Comparison of ENCODE assay signal across 18 cellular contexts in genomic region chr1:109534307-109534858, GRCh38. TPM values are rescaled to one million over a fixed set of nuclear protein-coding genes. Genes with fewer than 3 reads are reported as not detected.
DNase-seq lines count a peak whose midpoint lies in the region; ATAC-seq, FAIRE-seq and TF ChIP-seq lines count a peak whose summit lies in the region.
"Had no signal": no experiment of that assay in that cellular context is flagged by ENCODE, and none has a peak within 500 bp of the region (broad histone marks: within the 10 kb centered on the region; RNA-seq: fewer than 3 reads in every experiment).

No MANE protein-coding gene starts in this region.

- DNase-seq in heart left ventricle (no peak), left ventricle myocardium superior (no peak), MV-4-11 (lab: John Stamatoyannopoulos, UW) (peak; percentile 10), K562 (ENCODE audit: extremely low read depth in 1 of 4, low spot score in 3 of 4) (no peak), HAP-1 (ENCODE audit: low spot score in 2 of 2) (no peak), LoVo (ENCODE audit: low spot score) (no peak)
- DNase-seq: BE2C; CD8-positive, alpha-beta T cell; COR-L47; DMS153; GM23248 had no signal

- H3K79me2 ChIP-seq in K562 (ENCODE audit: control insufficient read depth, insufficient read depth, low read length): no peaks in the 10 kb centered on the region

- no peaks in the 10 kb centered on the region for H3K36me3 ChIP-seq in heart left ventricle
- no peaks in the 10 kb centered on the region for H3K36me3 ChIP-seq in K562 (ENCODE audit: control insufficient read depth, insufficient read depth, low read length)
- no peaks in the 10 kb centered on the region for H3K36me3 ChIP-seq in skeletal muscle tissue (ENCODE audit: control insufficient read depth in 3 of 3, insufficient read depth in 3 of 3, low read length in 3 of 3)
- no peaks in the 10 kb centered on the region for H3K36me3 ChIP-seq in HAP-1 (replicated peaks)
- H3K36me3 ChIP-seq: BE2C had no signal

- POLR2A ChIA-PET in K562 (lab: Yijun Ruan, JAX): interaction anchor here (0.6 to 0.9 kb wide), 4 partner anchors 10 to 35 kb away, joined by 3 to 4 read pairs (median 4); no protein-coding TSS in a partner anchor

- TF ChIP-seq CTCF in heart left ventricle (IDR thresholded peaks at IDR 0.05): no peak
- no peak for TF ChIP-seq CTCF in K562 (IDR thresholded peaks at IDR 0.05 in 2 of 3, conservative IDR thresholded peaks at IDR 0.05 in 1 of 3; ENCODE audit: insufficient read depth in 2 of 3, low read depth in 1 of 3, low read length in 3 of 3)

- H3K9ac ChIP-seq in K562 (ENCODE audit: insufficient read depth in 1 of 2, low read depth in 2 of 2, low read length in 2 of 2) (no peak overlapping the region), skeletal muscle tissue (ENCODE audit: low read depth in 1 of 3, low read length in 3 of 3) (peak overlapping the region; percentile 43 to 84 (median 81))
- H3K9ac ChIP-seq: GM23248 had no signal

- intact Hi-C loops in heart left ventricle (cut with DNase I) (loop anchor here (5.0 to 10.0 kb wide), 6 partner anchors 107 to 272 kb away; partner anchors contain the start of genes PSMA5 (in 5 of the 10) and PSRC1 (in 2 of the 10)), left ventricle myocardium superior (cut with micrococcal nuclease) (loop anchor here (5.0 kb wide), 1 partner anchor 42 kb away; the partner anchor contains the start of gene CYB561D1), K562 (cut with micrococcal nuclease) (loop anchor here (5.0 to 10.0 kb wide), 2 partner anchors 112 to 420 kb away; partner anchors contain the start of gene ELAPOR1)

- ATAC-seq in heart left ventricle (no peak), left ventricle myocardium superior (no peak), K562 (no peak), GM18873 (IDR thresholded peaks at IDR 0.05; ENCODE audit: low FRiP score, unreplicated experiment) (no peak)
- ATAC-seq: CD8-positive, alpha-beta T cell had no signal

- no peaks in the 10 kb centered on the region for H3K9me3 ChIP-seq in heart left ventricle
- no peaks in the 10 kb centered on the region for H3K9me3 ChIP-seq in K562 (replicated peaks; ENCODE audit: control insufficient read depth, insufficient read depth, low read depth, low read length)
- H3K9me3 ChIP-seq in skeletal muscle tissue (ENCODE audit: control insufficient read depth in 3 of 3, low read length in 3 of 3): no peaks in the 10 kb centered on the region
- H3K9me3 ChIP-seq in HAP-1: no peaks in the 10 kb centered on the region
- H3K9me3 ChIP-seq: BE2C had no signal

- no peak for FAIRE-seq in K562 (lab: Jason Lieb, UNC)
- FAIRE-seq: A204.1, D721Med, H54 had no signal

- 86 to 88% (median 86%) methylated on average over 1 of the region's 1 CpG for WGBS in heart left ventricle, 4 donors
- WGBS in K562 (ENCODE audit: insufficient coverage, low coverage, missing lambda C conversion rate): 22% methylated on average over 1 of the region's 1 CpG

- H2AFZ ChIP-seq in K562 (ENCODE audit: low read depth, low read length): no peak overlapping the region
- H2AFZ ChIP-seq: GM23248 had no signal

- no peaks in the 10 kb centered on the region for H3K27me3 ChIP-seq in heart left ventricle
- no peaks in the 10 kb centered on the region for H3K27me3 ChIP-seq in K562 (ENCODE audit: control insufficient read depth in 2 of 2, insufficient read depth in 2 of 2, low read length in 2 of 2)
- no peaks in the 10 kb centered on the region for H3K27me3 ChIP-seq in skeletal muscle tissue (ENCODE audit: control insufficient read depth in 3 of 3, insufficient read depth in 3 of 3, low read length in 3 of 3)
- H3K27me3 ChIP-seq in HAP-1 (ENCODE audit: low read depth): no peaks in the 10 kb centered on the region
- H3K27me3 ChIP-seq: BE2C had no signal

- TF ChIP-seq POLR2A in heart left ventricle (IDR thresholded peaks at IDR 0.05) (no peak), K562 (conservative IDR thresholded peaks at IDR 0.05) (no peak)

- no peaks in the 10 kb centered on the region for H3K9me1 ChIP-seq in K562 (ENCODE audit: control insufficient read depth, insufficient read depth, low read length)

- in situ Hi-C loops in K562 (cut with MboI): loop anchor here (5.0 kb wide), 2 partner anchors 37 to 272 kb away; no protein-coding TSS in a partner anchor
- in situ Hi-C loops in HAP-1 (cut with MboI; ENCODE audit: low sequenced_read_pairs): loop anchor here (5.0 to 10.0 kb wide), 2 partner anchors 37 to 270 kb away; no protein-coding TSS in a partner anchor

- no peaks in the 10 kb centered on the region for H4K20me1 ChIP-seq in K562 (replicated peaks; ENCODE audit: control insufficient read depth, insufficient read depth, low read length)

- peak overlapping the region in 8 of 12 donors; percentile 9 to 90 (median 74) for H3K27ac ChIP-seq in heart left ventricle
- H3K27ac ChIP-seq in K562 (ENCODE audit: extremely low read depth, low read depth, low read length): no peak overlapping the region
- H3K27ac ChIP-seq in skeletal muscle tissue (ENCODE audit: low read depth, low read length): peak overlapping the region; percentile 97
- H3K27ac ChIP-seq: C4-2B, GM23248 had no signal

- no TSS peak for BruUV-seq in K562 (replicated peaks; lab: Mats Ljungman, UMichigan)

- H3K4me3 ChIP-seq in heart left ventricle: no peak overlapping the region
- H3K4me3 ChIP-seq in K562: no peak overlapping the region
- H3K4me3 ChIP-seq in skeletal muscle tissue (ENCODE audit: low read length in 3 of 3): peak overlapping the region in 1 of 3 donors; percentile 24
- no peak overlapping the region for H3K4me3 ChIP-seq in HAP-1
- H3K4me3 ChIP-seq: GM23248 had no signal

- no peak for TF ChIP-seq RAD21 in K562 (CRISPR knock-in tag; conservative IDR thresholded peaks at IDR 0.05 in 1 of 2, IDR thresholded peaks at IDR 0.05 in 1 of 2)

- no peak overlapping the region for H3K4me2 ChIP-seq in K562 (ENCODE audit: insufficient read depth, low read length)

- no peak for TF ChIP-seq EP300 in K562 (IDR thresholded peaks at IDR 0.05; ENCODE audit: low read length)

- peaks cover 0 to 63% (median 24%) of the 10 kb centered on the region in 12 donors for H3K4me1 ChIP-seq in heart left ventricle
- peaks cover 9 to 14% of the 10 kb centered on the region in 2 experiments; a peak in 4 of 5 replicates for H3K4me1 ChIP-seq in K562 (replicated peaks in 1 of 2; ENCODE audit: control insufficient read depth in 2 of 2, insufficient read depth in 2 of 2, low read length in 2 of 2)
- H3K4me1 ChIP-seq in skeletal muscle tissue (ENCODE audit: control insufficient read depth in 3 of 3, insufficient read depth in 3 of 3, low read length in 3 of 3): peaks cover 68 to 85% (median 76%) of the 10 kb centered on the region in 3 donors
- peaks cover 8% of the 10 kb centered on the region for H3K4me1 ChIP-seq in HAP-1

- CTCF ChIA-PET in K562 (lab: Yijun Ruan, JAX; ENCODE audit: low intra/inter-chr PET ratio): interaction anchor here (0.7 to 5.3 kb wide), 5 partner anchors 34 to 271 kb away, joined by 3 to 131 read pairs (median 5); partner anchors contain the start of gene CYB561D1

RNA-seq across cellular contexts. Expression of gene GPR61, which starts 5.3 kb away (rescaled TPM):
- total RNA-seq in heart left ventricle (under 1 TPM in 6 of 9 donors, not detected in 3; 0.08 to 0.72 (median 0.21) TPM), left ventricle myocardium superior (0.07 TPM), K562 (2014; rRNA removed) (not detected in 2 replicates), K562 (2014; rRNA removed; fragmentation: Illumina TruSeq; extraction: Trizol) (0.04 TPM in 1 of 2 replicates, not detected in the other), K562 (2015; rRNA removed; fragmentation: Illumina TruSeq; extraction: Trizol) (0.15 TPM in 1 of 2 replicates, not detected in the other), K562 (2021) (not detected in 2 replicates), skeletal muscle tissue (0.52 TPM)
- polyA plus RNA-seq in heart left ventricle (under 1 TPM in 1 of 2 donors, not detected in 1; 0.15 TPM), K562 (2011; rRNA removed) (0.15 TPM in 1 of 2 replicates, not detected in the other), K562 (2014; fragmentation: Illumina TruSeq; extraction: Trizol) (not detected in 2 replicates), K562 (2014; fragmentation: Nextera tagmentation; extraction: Ambion mirVana) (1 to 10 TPM in 1 of 2 experiments, under 1 TPM in 1; 0.65 to 1.1 TPM), K562 (2014; rRNA removed) (0.25 TPM in 1 of 2 replicates, not detected in the other)
- not detected in 2 replicates for total RNA-seq in K562 (2011; cell fraction: chromatin; rRNA removed; ENCODE audit: low replicate concordance)
- under 0.01 TPM in 1 of 2 replicates, not detected in the other for total RNA-seq in K562 (2011; cell fraction: nucleolus; rRNA removed)
- 0.29 TPM in 1 of 2 replicates, not detected in the other for total RNA-seq in K562 (2011; cell fraction: nucleoplasm; rRNA removed)
- 0.01 TPM in 1 of 2 replicates, not detected in the other for polyA plus RNA-seq in K562 (2011; cell fraction: cytosol; rRNA removed)
- polyA plus RNA-seq in K562 (2011; cell fraction: nucleus; rRNA removed): not detected in 2 replicates
- 0.90 and 1.3 TPM in 2 replicates for polyA plus RNA-seq in K562 (2012)
- polyA minus RNA-seq in K562 (2011; rRNA and poly(A)+ RNA removed): 0.28 and 0.54 TPM in 2 replicates
- not detected in 2 replicates for polyA minus RNA-seq in K562 (2011; cell fraction: cytosol; rRNA and poly(A)+ RNA removed)
- polyA minus RNA-seq in K562 (2011; cell fraction: nucleus; rRNA and poly(A)+ RNA removed): 0.89 TPM in 1 of 2 replicates, not detected in the other
- total RNA-seq: GM23248 had no signal
- polyA plus RNA-seq: AG04450, GM23248 had no signal

RNA-seq across cellular contexts. Expression of gene GNAI3, which starts 14.0 kb away (rescaled TPM):
- 1 to 10 TPM; 1.5 to 5.4 (median 2.5) TPM for total RNA-seq in heart left ventricle
- polyA plus RNA-seq in heart left ventricle: 1 to 10 TPM; 1.6 to 3.0 TPM
- total RNA-seq in left ventricle myocardium superior: 2.2 TPM
- total RNA-seq in K562 (2011; cell fraction: chromatin; rRNA removed; ENCODE audit: low replicate concordance): 4.4 and 10.9 TPM in 2 replicates
- 3.5 and 3.9 TPM in 2 replicates for total RNA-seq in K562 (2011; cell fraction: nucleolus; rRNA removed)
- 8.6 and 16.3 TPM in 2 replicates for total RNA-seq in K562 (2011; cell fraction: nucleoplasm; rRNA removed)
- 7.1 and 7.9 TPM in 2 replicates for total RNA-seq in K562 (2014; rRNA removed)
- total RNA-seq in K562 (2014; rRNA removed; fragmentation: Illumina TruSeq; extraction: Trizol): 12.9 and 14.3 TPM in 2 replicates
- 11.0 and 11.9 TPM in 2 replicates for total RNA-seq in K562 (2015; rRNA removed; fragmentation: Illumina TruSeq; extraction: Trizol)
- 9.1 TPM in 2 replicates for total RNA-seq in K562 (2021)
- 8.8 and 13.2 TPM in 2 replicates for polyA plus RNA-seq in K562 (2011; rRNA removed)
- polyA plus RNA-seq in K562 (2011; cell fraction: cytosol; rRNA removed): 2.1 and 5.2 TPM in 2 replicates
- 1.5 and 2.5 TPM in 2 replicates for polyA plus RNA-seq in K562 (2011; cell fraction: nucleus; rRNA removed)
- polyA plus RNA-seq in K562 (2012): 7.9 and 9.5 TPM in 2 replicates
- 8.5 and 8.9 TPM in 2 replicates for polyA plus RNA-seq in K562 (2014; fragmentation: Illumina TruSeq; extraction: Trizol)
- polyA plus RNA-seq in K562 (2014; fragmentation: Nextera tagmentation; extraction: Ambion mirVana): 1 to 10 TPM; 6.9 to 8.0 TPM
- polyA plus RNA-seq in K562 (2014; rRNA removed): 6.3 and 6.8 TPM in 2 replicates
- polyA minus RNA-seq in K562 (2011; rRNA and poly(A)+ RNA removed): 23.7 and 24.6 TPM in 2 replicates
- 5.8 and 6.5 TPM in 2 replicates for polyA minus RNA-seq in K562 (2011; cell fraction: cytosol; rRNA and poly(A)+ RNA removed)
- 5.3 and 10.7 TPM in 2 replicates for polyA minus RNA-seq in K562 (2011; cell fraction: nucleus; rRNA and poly(A)+ RNA removed)
- total RNA-seq in skeletal muscle tissue: 8.4 TPM

RNA-seq across cellular contexts. Expression of gene AMIGO1, which starts 24.9 kb away (rescaled TPM):
- 10 to 100 TPM in 8 of 9 donors, 1 to 10 TPM in 1; 9.9 to 19.1 (median 14.9) TPM for total RNA-seq in heart left ventricle
- 1 to 10 TPM; 4.6 to 6.2 TPM for polyA plus RNA-seq in heart left ventricle
- 18.4 TPM for total RNA-seq in left ventricle myocardium superior
- total RNA-seq in K562 (2011; cell fraction: chromatin; rRNA removed; ENCODE audit: low replicate concordance): 0.69 and 0.83 TPM in 2 replicates
- 0.39 and 0.83 TPM in 2 replicates for total RNA-seq in K562 (2011; cell fraction: nucleolus; rRNA removed)
- 1.0 and 1.2 TPM in 2 replicates for total RNA-seq in K562 (2011; cell fraction: nucleoplasm; rRNA removed)
- total RNA-seq in K562 (2014; rRNA removed): 0.78 and 1.00 TPM in 2 replicates
- total RNA-seq in K562 (2014; rRNA removed; fragmentation: Illumina TruSeq; extraction: Trizol): 0.67 and 0.69 TPM in 2 replicates
- total RNA-seq in K562 (2015; rRNA removed; fragmentation: Illumina TruSeq; extraction: Trizol): 0.53 and 0.54 TPM in 2 replicates
- 0.72 and 1.0 TPM in 2 replicates for total RNA-seq in K562 (2021)
- polyA plus RNA-seq in K562 (2011; rRNA removed): 0.33 and 0.46 TPM in 2 replicates
- 0.50 and 0.70 TPM in 2 replicates for polyA plus RNA-seq in K562 (2011; cell fraction: cytosol; rRNA removed)
- polyA plus RNA-seq in K562 (2011; cell fraction: nucleus; rRNA removed): 0.46 and 0.54 TPM in 2 replicates
- polyA plus RNA-seq in K562 (2012): 0.68 and 0.84 TPM in 2 replicates
- polyA plus RNA-seq in K562 (2014; fragmentation: Illumina TruSeq; extraction: Trizol): 0.76 and 0.83 TPM in 2 replicates
- polyA plus RNA-seq in K562 (2014; fragmentation: Nextera tagmentation; extraction: Ambion mirVana): under 1 TPM; 0.24 to 0.31 TPM
- 0.45 and 0.71 TPM in 2 replicates for polyA plus RNA-seq in K562 (2014; rRNA removed)
- polyA minus RNA-seq in K562 (2011; rRNA and poly(A)+ RNA removed): 0.39 and 0.56 TPM in 2 replicates
- 0.36 and 0.48 TPM in 2 replicates for polyA minus RNA-seq in K562 (2011; cell fraction: cytosol; rRNA and poly(A)+ RNA removed)
- polyA minus RNA-seq in K562 (2011; cell fraction: nucleus; rRNA and poly(A)+ RNA removed): 0.27 and 0.67 TPM in 2 replicates
- total RNA-seq in skeletal muscle tissue: 8.4 TPM

RNA-seq across cellular contexts. Expression of gene CYB561D1, which starts 40.5 kb away (rescaled TPM):
- total RNA-seq in heart left ventricle (1 to 10 TPM; 3.4 to 8.4 (median 5.1) TPM), left ventricle myocardium superior (4.3 TPM), K562 (2014; rRNA removed) (1.8 and 2.6 TPM in 2 replicates), K562 (2014; rRNA removed; fragmentation: Illumina TruSeq; extraction: Trizol) (2.6 and 3.2 TPM in 2 replicates), K562 (2015; rRNA removed; fragmentation: Illumina TruSeq; extraction: Trizol) (3.1 and 3.5 TPM in 2 replicates), K562 (2021) (5.9 and 7.2 TPM in 2 replicates), skeletal muscle tissue (4.2 TPM)
- polyA plus RNA-seq in heart left ventricle (1 to 10 TPM; 2.1 to 8.1 TPM), K562 (2011; rRNA removed) (6.8 and 8.7 TPM in 2 replicates), K562 (2014; fragmentation: Illumina TruSeq; extraction: Trizol) (4.0 and 4.6 TPM in 2 replicates), K562 (2014; fragmentation: Nextera tagmentation; extraction: Ambion mirVana) (under 1 TPM; 0.71 to 0.72 TPM), K562 (2014; rRNA removed) (4.9 and 5.5 TPM in 2 replicates)
- 10.5 and 21.1 TPM in 2 replicates for total RNA-seq in K562 (2011; cell fraction: chromatin; rRNA removed; ENCODE audit: low replicate concordance)
- total RNA-seq in K562 (2011; cell fraction: nucleolus; rRNA removed): 13.8 and 15.2 TPM in 2 replicates
- total RNA-seq in K562 (2011; cell fraction: nucleoplasm; rRNA removed): 15.0 and 15.6 TPM in 2 replicates
- polyA plus RNA-seq in K562 (2011; cell fraction: cytosol; rRNA removed): 9.0 and 11.4 TPM in 2 replicates
- polyA plus RNA-seq in K562 (2011; cell fraction: nucleus; rRNA removed): 13.7 and 16.3 TPM in 2 replicates
- polyA plus RNA-seq in K562 (2012): 5.5 and 9.8 TPM in 2 replicates
- 3.8 and 4.1 TPM in 2 replicates for polyA minus RNA-seq in K562 (2011; rRNA and poly(A)+ RNA removed)
- polyA minus RNA-seq in K562 (2011; cell fraction: cytosol; rRNA and poly(A)+ RNA removed): 2.4 and 2.7 TPM in 2 replicates
- polyA minus RNA-seq in K562 (2011; cell fraction: nucleus; rRNA and poly(A)+ RNA removed): 5.5 and 8.4 TPM in 2 replicates

RNA-seq across cellular contexts. Expression of gene ATXN7L2, which starts 50.7 kb away (rescaled TPM):
- total RNA-seq in heart left ventricle: 1 to 10 TPM; 1.2 to 2.8 (median 2.1) TPM
- polyA plus RNA-seq in heart left ventricle: 1 to 10 TPM; 2.0 to 3.8 TPM
- total RNA-seq in left ventricle myocardium superior: 3.4 TPM
- total RNA-seq in K562 (2011; cell fraction: chromatin; rRNA removed; ENCODE audit: low replicate concordance): 13.4 and 39.5 TPM in 2 replicates
- 28.8 and 32.7 TPM in 2 replicates for total RNA-seq in K562 (2011; cell fraction: nucleolus; rRNA removed)
- 14.5 and 23.4 TPM in 2 replicates for total RNA-seq in K562 (2011; cell fraction: nucleoplasm; rRNA removed)
- total RNA-seq in K562 (2014; rRNA removed): 6.3 and 10.4 TPM in 2 replicates
- total RNA-seq in K562 (2014; rRNA removed; fragmentation: Illumina TruSeq; extraction: Trizol): 1.9 and 2.3 TPM in 2 replicates
- total RNA-seq in K562 (2015; rRNA removed; fragmentation: Illumina TruSeq; extraction: Trizol): 4.4 and 5.8 TPM in 2 replicates
- 9.4 and 10.0 TPM in 2 replicates for total RNA-seq in K562 (2021)
- 3.1 and 5.9 TPM in 2 replicates for polyA plus RNA-seq in K562 (2011; rRNA removed)
- polyA plus RNA-seq in K562 (2011; cell fraction: cytosol; rRNA removed): 4.0 and 11.5 TPM in 2 replicates
- 23.4 and 48.0 TPM in 2 replicates for polyA plus RNA-seq in K562 (2011; cell fraction: nucleus; rRNA removed)
- polyA plus RNA-seq in K562 (2012): 5.9 and 6.8 TPM in 2 replicates
- polyA plus RNA-seq in K562 (2014; fragmentation: Illumina TruSeq; extraction: Trizol): 7.1 and 8.5 TPM in 2 replicates
- polyA plus RNA-seq in K562 (2014; fragmentation: Nextera tagmentation; extraction: Ambion mirVana): under 1 TPM; 0.21 to 0.56 TPM
- polyA plus RNA-seq in K562 (2014; rRNA removed): 10.4 and 11.1 TPM in 2 replicates
- 2.4 and 3.5 TPM in 2 replicates for polyA minus RNA-seq in K562 (2011; rRNA and poly(A)+ RNA removed)
- polyA minus RNA-seq in K562 (2011; cell fraction: cytosol; rRNA and poly(A)+ RNA removed): 2.6 and 4.1 TPM in 2 replicates
- polyA minus RNA-seq in K562 (2011; cell fraction: nucleus; rRNA and poly(A)+ RNA removed): 13.1 and 13.6 TPM in 2 replicates
- total RNA-seq in skeletal muscle tissue: 3.1 TPM

Comparison
In these comparisons a context has a peak if more than half of its experiments do, and no peak if none do; other contexts are left out.
1. H3K9ac ChIP-seq: peak in skeletal muscle tissue (3 of 3); none in K562 (0 of 2).